In genomic region chr18:59293317-59293716, GRCh38 we compare ENCODE assay signal across 24 cellular contexts. TPM values are rescaled to one million over a fixed set of nuclear protein-coding genes. Genes with fewer than 3 reads are reported as not detected.
DNase-seq lines count a peak whose midpoint lies in the region; ATAC-seq and TF ChIP-seq lines count a peak whose summit lies in the region.
"Had no signal": no experiment of that assay in that cellular context is flagged by ENCODE, and none has a peak within 500 bp of the region (broad histone marks: within the 10 kb centered on the region; RNA-seq: fewer than 3 reads in every experiment).

No MANE protein-coding gene starts in this region.

- H3K4me2 ChIP-seq in PC-9, result no peak overlapping the region
- H3K4me2 ChIP-seq: BLaER1 treated with 17β-estradiol and CSF1 and Interleukin-3, amounts not matched to agents 10 nM and 100 nM had no signal

- H3K9me3 ChIP-seq in PC-9 (ENCODE audit: insufficient read depth, low read depth), result no peaks in the 10 kb centered on the region
- H3K9me3 ChIP-seq: BLaER1 treated with 17β-estradiol and CSF1 and Interleukin-3, amounts not matched to agents 10 nM and 100 nM; Caco-2 had no signal

- no peak overlapping the region for H3K4me3 ChIP-seq in PC-9
- H3K4me3 ChIP-seq: BLaER1 treated with 17β-estradiol and CSF1 and Interleukin-3, amounts not matched to agents 10 nM and 100 nM; GM12878 had no signal

- peak overlapping the region; percentile 29; the same call in 1 of the 2 replicates for H2AFZ ChIP-seq in PC-9

- H3K4me1 ChIP-seq in PC-9 (replicated peaks; ENCODE audit: insufficient read depth), result no peaks in the 10 kb centered on the region
- H3K4me1 ChIP-seq: BLaER1 treated with 17β-estradiol and CSF1 and Interleukin-3, amounts not matched to agents 10 nM and 100 nM; Caco-2 had no signal

- TF ChIP-seq CTCF in PC-9 (conservative IDR thresholded peaks at IDR 0.05) (no peak), Calu3 (IDR thresholded peaks at IDR 0.05; ENCODE audit: unreplicated experiment) (no peak)

- no peak overlapping the region for H3K27ac ChIP-seq in PC-9
- H3K27ac ChIP-seq: BLaER1 treated with 17β-estradiol and CSF1 and Interleukin-3, amounts not matched to agents 10 nM and 100 nM; C4-2B had no signal

- DNase-seq in PC-9, result no peak
- no peak for DNase-seq in left lobe of liver (ENCODE audit: low spot score)
- DNase-seq in NCI-H146 (lab: John Stamatoyannopoulos, UW), result no peak
- no peak for DNase-seq in OCI-M1 (lab: John Stamatoyannopoulos, UW)
- DNase-seq in Calu3, result no peak
- DNase-seq: 8988T; ACHN; Caco-2; CD4-positive, alpha-beta T cell; CD8-positive, alpha-beta T cell; DMS 273 treated with DMSO at 0.1 percent for 48 hours; DMS153; DMS53; DMS79; DND-41; EL; GDM1 had no signal

- POLR2A ChIA-PET in PC-9 (lab: Charles Lee; ENCODE audit: unreplicated experiment), result no interaction called here

- ATAC-seq in left lobe of liver, result peak; percentile 52
- ATAC-seq: CD8-positive, alpha-beta T cell; GM12878 had no signal

- no peaks in the 10 kb centered on the region for H3K36me3 Mint-ChIP-seq in Calu3 (ENCODE audit: insufficient read depth, unreplicated experiment)
- H3K36me3 Mint-ChIP-seq: CD8-positive, alpha-beta T cell had no signal

- no peaks in the 10 kb centered on the region for H4K20me1 ChIP-seq in PC-9 (ENCODE audit: insufficient read depth)
- H4K20me1 ChIP-seq: BLaER1 treated with 17β-estradiol and CSF1 and Interleukin-3, amounts not matched to agents 10 nM and 100 nM had no signal

- no peaks in the 10 kb centered on the region; the same call in 1 of the 2 replicates for H3K9me2 ChIP-seq in PC-9 (ENCODE audit: insufficient read depth)

- peaks cover 56% of the 10 kb centered on the region for H3K27me3 Mint-ChIP-seq in Calu3 (ENCODE audit: unreplicated experiment)

- H3K4me1 Mint-ChIP-seq in Calu3 (ENCODE audit: low read depth, unreplicated experiment), result no peaks in the 10 kb centered on the region
- H3K4me1 Mint-ChIP-seq: B cell had no signal

- no peaks in the 10 kb centered on the region for H3K36me3 ChIP-seq in PC-9 (ENCODE audit: low read depth)
- H3K36me3 ChIP-seq: BLaER1 treated with 17β-estradiol and CSF1 and Interleukin-3, amounts not matched to agents 10 nM and 100 nM had no signal

- H3F3A ChIP-seq in PC-9 (ENCODE audit: insufficient read depth, low read depth), result no peaks in the 10 kb centered on the region

- intact Hi-C loops in PC-9 (cut with micrococcal nuclease; ENCODE audit: unreplicated experiment), result no loop called here
- intact Hi-C loops in Calu3 (cut with micrococcal nuclease; ENCODE audit: unreplicated experiment), result no loop called here

- no peaks in the 10 kb centered on the region for H3K27me3 ChIP-seq in PC-9 (ENCODE audit: insufficient read depth, low read depth)
- H3K27me3 ChIP-seq: BLaER1 treated with 17β-estradiol and CSF1 and Interleukin-3, amounts not matched to agents 10 nM and 100 nM had no signal

- no peak overlapping the region for H3K4me3 Mint-ChIP-seq in Calu3 (ENCODE audit: low read depth, unreplicated experiment)
- H3K4me3 Mint-ChIP-seq: B cell; CD4-positive, alpha-beta T cell; CD8-positive, alpha-beta T cell had no signal

- H3K79me2 ChIP-seq in PC-9 (ENCODE audit: low read depth), result no peaks in the 10 kb centered on the region

- no peak overlapping the region for H3K27ac Mint-ChIP-seq in Calu3 (ENCODE audit: unreplicated experiment)
- H3K27ac Mint-ChIP-seq: B cell; CD4-positive, alpha-beta T cell; CD8-positive, alpha-beta T cell had no signal

- BruUV-seq in PC-9 (replicated peaks; lab: Mats Ljungman, UMichigan) (no TSS peak), Calu3 (replicated peaks; lab: Mats Ljungman, UMichigan) (no TSS peak)

- H3K9me3 Mint-ChIP-seq in Calu3 (ENCODE audit: low read depth, unreplicated experiment), result no peaks in the 10 kb centered on the region
- H3K9me3 Mint-ChIP-seq: CD4-positive, alpha-beta T cell; CD8-positive, alpha-beta T cell had no signal

- CTCF ChIA-PET in PC-9 (lab: Charles Lee), result no interaction called here
- CTCF ChIA-PET in Calu3 (lab: Charles Lee), result interaction anchor here (0.6 kb wide), 1 partner anchor 622 kb away, joined by 4 read pairs; the partner anchor contains the start of gene MALT1

RNA-seq across cellular contexts. Expression of gene RAX, which starts 20.1 kb away (rescaled TPM):
- total RNA-seq in PC-9 (2021), result not detected in 2 replicates
- not detected for total RNA-seq in left lobe of liver
- not detected in 2 replicates for total RNA-seq in Calu3 (2022)
- total RNA-seq: B cell; Caco-2; CD4-positive, alpha-beta T cell; CD8-positive, alpha-beta T cell; Daoy; G401; GM12878 had no signal

RNA-seq across cellular contexts. Expression of gene CPLX4, which starts 25.1 kb away (rescaled TPM):
- total RNA-seq in PC-9 (2021) (not detected in 2 replicates), left lobe of liver (not detected), Calu3 (2022) (not detected in 2 replicates)
- total RNA-seq: A673; B cell; Caco-2; CD4-positive, alpha-beta T cell; CD8-positive, alpha-beta T cell; Daoy; G401; GM12878 had no signal
